Comparison of ENCODE assay signal across 9 cellular contexts in genomic region chr2:20651731-20652099, GRCh38. TPM values are rescaled to one million over a fixed set of nuclear protein-coding genes. Genes with fewer than 3 reads are reported as not detected.
DNase-seq lines count a peak whose midpoint lies in the region; ATAC-seq and TF ChIP-seq lines count a peak whose summit lies in the region.
"Had no signal": no experiment of that assay in that cellular context is flagged by ENCODE, and none has a peak within 500 bp of the region (broad histone marks: within the 10 kb centered on the region; RNA-seq: fewer than 3 reads in every experiment).

No MANE protein-coding gene starts in this region.

- peak overlapping the region; percentile 83 to 95 (median 95) for H3K27ac Mint-ChIP-seq in nephron

- no peaks in the 10 kb centered on the region for H3K27me3 ChIP-seq in MG63
- H3K27me3 ChIP-seq in dorsolateral prefrontal cortex, result no peaks in the 10 kb centered on the region

- peak overlapping the region in 56 of 59 donors; percentile 38 to 99 (median 96) for H3K27ac ChIP-seq in dorsolateral prefrontal cortex

- CTCF ChIA-PET in AG04449 (lab: Yijun Ruan, JAX), result interaction anchor here (0.6 to 8.5 kb wide), 48 partner anchors 9 to 313 kb away, joined by 3 to 148 read pairs (median 5); partner anchors contain the start of gene RHOB

- peak overlapping the region; percentile 90 to 98 (median 95) for H3K4me3 Mint-ChIP-seq in nephron

- H3K4me1 Mint-ChIP-seq in nephron, result peaks cover 27% of the 10 kb centered on the region

- no peaks in the 10 kb centered on the region for H3K36me3 Mint-ChIP-seq in nephron (ENCODE audit: low read depth)

- intact Hi-C loops in dorsolateral prefrontal cortex (cut with DNase I) (loop anchor here in 1 of 2 donors (5.0 kb wide), 1 partner anchor 171 kb away; the partner anchor contains the start of gene LDAH), head of caudate nucleus (cut with DNase I) (no loop called here)

- POLR2A ChIA-PET in AG04449 (lab: Yijun Ruan, JAX), result interaction anchor here (4.1 kb wide), 1 partner anchor 204 kb away, joined by 35 read pairs; the partner anchor contains the start of gene RHOB

- TF ChIP-seq CTCF in AG04449 (IDR thresholded peaks at IDR 0.05; ENCODE audit: insufficient read depth, low read length, missing control alignments), result no peak
- TF ChIP-seq CTCF in dorsolateral prefrontal cortex (IDR thresholded peaks at IDR 0.05 in 54 of 56, conservative IDR thresholded peaks at IDR 0.05 in 2 of 56; ENCODE audit: low read depth in 1 of 56, partially characterized antibody in 56 of 56), result no peak
- TF ChIP-seq CTCF in nephron (IDR thresholded peaks at IDR 0.05; ENCODE audit: unreplicated experiment in 3 of 3), result no peak

- H3K36me3 ChIP-seq in MG63, result no peaks in the 10 kb centered on the region

- no peaks in the 10 kb centered on the region for H3K9me3 ChIP-seq in MG63

- H3K27me3 Mint-ChIP-seq in nephron (ENCODE audit: low read depth), result peaks cover 29% of the 10 kb centered on the region

- H3K4me3 ChIP-seq in AG04449 (ENCODE audit: low read depth, low read length) (peak overlapping the region; percentile 91; the same call in 1 of the 2 replicates), MG63 (peak overlapping the region; percentile 89), dorsolateral prefrontal cortex (peak overlapping the region; percentile 77 to 100 (median 99))

- ATAC-seq in GM21390 (IDR thresholded peaks at IDR 0.05; ENCODE audit: unreplicated experiment) (no peak), GM21619 (IDR thresholded peaks at IDR 0.05; ENCODE audit: unreplicated experiment) (no peak)

- no peak for DNase-seq in AG04449 (ENCODE audit: low read depth, low spot score)
- no peak for DNase-seq in MG63
- peak in 1 of 10 donors; percentile 21 for DNase-seq in dorsolateral prefrontal cortex
- DNase-seq in glomerular visceral epithelial cell (ENCODE audit: extremely low spot score), result no peak
- no peak for DNase-seq in head of caudate nucleus

- no peaks in the 10 kb centered on the region for H3K9me3 Mint-ChIP-seq in nephron

RNA-seq across cellular contexts. Expression of gene HS1BP3, which starts 0.8 kb away (rescaled TPM):
- total RNA-seq in MG63 (2014; rRNA removed; shearing (Covaris generic); ENCODE audit: low replicate concordance), result 10.9 and 28.0 TPM in 2 replicates
- 10 to 100 TPM; 18.3 to 36.0 (median 26.0) TPM for total RNA-seq in dorsolateral prefrontal cortex

RNA-seq across cellular contexts. Expression of gene GDF7, which starts 15.2 kb away (rescaled TPM):
- total RNA-seq in MG63 (2014; rRNA removed; shearing (Covaris generic); ENCODE audit: low replicate concordance), result not detected in 2 replicates
- total RNA-seq in dorsolateral prefrontal cortex, result 10 to 100 TPM in 2 of 120 experiments, 1 to 10 TPM in 117, under 1 TPM in 1; 0.95 to 12.5 (median 4.1) TPM
- total RNA-seq: myocyte had no signal
